Comparison of ENCODE assay signal across 1 cellular context in genomic region chr5:95988877-95989276, GRCh38.
A peak's percentile ranks its signal among the peaks of the same experiment; 100 is the strongest.
TF ChIP-seq lines count a peak whose summit lies in the region.

No MANE protein-coding gene starts in this region.

TF ChIP-seq in HepG2, 621 proteins besides CTCF, POLR2A, EP300 and RAD21 (continued from another document and continues in another):
- TF ChIP-seq, protein P1, sequence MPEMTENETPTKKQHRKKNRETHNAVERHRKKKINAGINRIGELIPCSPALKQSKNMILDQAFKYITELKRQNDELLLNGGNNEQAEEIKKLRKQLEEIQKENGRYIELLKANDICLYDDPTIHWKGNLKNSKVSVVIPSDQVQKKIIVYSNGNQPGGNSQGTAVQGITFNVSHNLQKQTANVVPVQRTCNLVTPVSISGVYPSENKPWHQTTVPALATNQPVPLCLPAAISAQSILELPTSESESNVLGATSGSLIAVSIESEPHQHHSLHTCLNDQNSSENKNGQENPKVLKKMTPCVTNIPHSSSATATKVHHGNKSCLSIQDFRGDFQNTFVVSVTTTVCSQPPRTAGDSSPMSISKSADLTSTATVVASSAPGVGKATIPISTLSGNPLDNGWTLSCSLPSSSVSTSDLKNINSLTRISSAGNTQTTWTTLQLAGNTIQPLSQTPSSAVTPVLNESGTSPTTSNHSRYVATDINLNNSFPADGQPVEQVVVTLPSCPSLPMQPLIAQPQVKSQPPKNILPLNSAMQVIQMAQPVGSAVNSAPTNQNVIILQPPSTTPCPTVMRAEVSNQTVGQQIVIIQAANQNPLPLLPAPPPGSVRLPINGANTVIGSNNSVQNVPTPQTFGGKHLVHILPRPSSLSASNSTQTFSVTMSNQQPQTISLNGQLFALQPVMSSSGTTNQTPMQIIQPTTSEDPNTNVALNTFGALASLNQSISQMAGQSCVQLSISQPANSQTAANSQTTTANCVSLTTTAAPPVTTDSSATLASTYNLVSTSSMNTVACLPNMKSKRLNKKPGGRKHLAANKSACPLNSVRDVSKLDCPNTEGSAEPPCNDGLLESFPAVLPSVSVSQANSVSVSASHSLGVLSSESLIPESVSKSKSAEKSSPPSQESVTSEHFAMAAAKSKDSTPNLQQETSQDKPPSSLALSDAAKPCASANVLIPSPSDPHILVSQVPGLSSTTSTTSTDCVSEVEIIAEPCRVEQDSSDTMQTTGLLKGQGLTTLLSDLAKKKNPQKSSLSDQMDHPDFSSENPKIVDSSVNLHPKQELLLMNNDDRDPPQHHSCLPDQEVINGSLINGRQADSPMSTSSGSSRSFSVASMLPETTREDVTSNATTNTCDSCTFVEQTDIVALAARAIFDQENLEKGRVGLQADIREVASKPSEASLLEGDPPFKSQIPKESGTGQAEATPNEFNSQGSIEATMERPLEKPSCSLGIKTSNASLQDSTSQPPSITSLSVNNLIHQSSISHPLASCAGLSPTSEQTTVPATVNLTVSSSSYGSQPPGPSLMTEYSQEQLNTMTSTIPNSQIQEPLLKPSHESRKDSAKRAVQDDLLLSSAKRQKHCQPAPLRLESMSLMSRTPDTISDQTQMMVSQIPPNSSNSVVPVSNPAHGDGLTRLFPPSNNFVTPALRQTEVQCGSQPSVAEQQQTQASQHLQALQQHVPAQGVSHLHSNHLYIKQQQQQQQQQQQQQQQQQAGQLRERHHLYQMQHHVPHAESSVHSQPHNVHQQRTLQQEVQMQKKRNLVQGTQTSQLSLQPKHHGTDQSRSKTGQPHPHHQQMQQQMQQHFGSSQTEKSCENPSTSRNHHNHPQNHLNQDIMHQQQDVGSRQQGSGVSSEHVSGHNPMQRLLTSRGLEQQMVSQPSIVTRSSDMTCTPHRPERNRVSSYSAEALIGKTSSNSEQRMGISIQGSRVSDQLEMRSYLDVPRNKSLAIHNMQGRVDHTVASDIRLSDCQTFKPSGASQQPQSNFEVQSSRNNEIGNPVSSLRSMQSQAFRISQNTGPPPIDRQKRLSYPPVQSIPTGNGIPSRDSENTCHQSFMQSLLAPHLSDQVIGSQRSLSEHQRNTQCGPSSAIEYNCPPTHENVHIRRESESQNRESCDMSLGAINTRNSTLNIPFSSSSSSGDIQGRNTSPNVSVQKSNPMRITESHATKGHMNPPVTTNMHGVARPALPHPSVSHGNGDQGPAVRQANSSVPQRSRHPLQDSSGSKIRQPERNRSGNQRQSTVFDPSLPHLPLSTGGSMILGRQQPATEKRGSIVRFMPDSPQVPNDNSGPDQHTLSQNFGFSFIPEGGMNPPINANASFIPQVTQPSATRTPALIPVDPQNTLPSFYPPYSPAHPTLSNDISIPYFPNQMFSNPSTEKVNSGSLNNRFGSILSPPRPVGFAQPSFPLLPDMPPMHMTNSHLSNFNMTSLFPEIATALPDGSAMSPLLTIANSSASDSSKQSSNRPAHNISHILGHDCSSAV (CRISPR knock-in tag; IDR thresholded peaks at IDR 0.05; ENCODE audit: borderline replicate concordance), result no peak
- TF ChIP-seq CREB1 (IDR thresholded peaks at IDR 0.05) (no peak), CREB1 (CRISPR knock-in tag; IDR thresholded peaks at IDR 0.05) (peak; percentile 50), CEBPZ (IDR thresholded peaks at IDR 0.05; ENCODE audit: low read length) (no peak), ZNF761 (CRISPR knock-in tag; conservative IDR thresholded peaks at IDR 0.05) (no peak), EEA1 (CRISPR knock-in tag; IDR thresholded peaks at IDR 0.05; ENCODE audit: borderline replicate concordance) (no peak), ZBTB26 (CRISPR knock-in tag; IDR thresholded peaks at IDR 0.05; ENCODE audit: borderline replicate concordance) (no peak), TP53 (CRISPR knock-in tag; conservative IDR thresholded peaks at IDR 0.05) (no peak), ARID2 (CRISPR knock-in tag; IDR thresholded peaks at IDR 0.05; ENCODE audit: borderline replicate concordance) (no peak), ZNF776 (CRISPR knock-in tag; IDR thresholded peaks at IDR 0.05) (no peak), ZNF282 (IDR thresholded peaks at IDR 0.05; ENCODE audit: partially characterized antibody) (no peak), ZNF570 (CRISPR knock-in tag; IDR thresholded peaks at IDR 0.05; ENCODE audit: borderline replicate concordance) (no peak), MAFK (conservative IDR thresholded peaks at IDR 0.05 in 1 of 2, IDR thresholded peaks at IDR 0.05 in 1 of 2; ENCODE audit: low read length in 2 of 2) (no peak; a peak in 1 of 4 replicates), SIN3A (IDR thresholded peaks at IDR 0.05; ENCODE audit: borderline replicate concordance, low read depth, low read length) (no peak), HNF4A (CRISPR knock-in tag; IDR thresholded peaks at IDR 0.05) (peak; percentile 91), MXD4 (CRISPR knock-in tag; IDR thresholded peaks at IDR 0.05) (no peak), GLMP (CRISPR knock-in tag; IDR thresholded peaks at IDR 0.05; ENCODE audit: borderline replicate concordance) (no peak), ZNF619 (CRISPR knock-in tag; IDR thresholded peaks at IDR 0.05) (no peak), ETV6 (CRISPR knock-in tag; conservative IDR thresholded peaks at IDR 0.05) (no peak), GLI4 (CRISPR knock-in tag; IDR thresholded peaks at IDR 0.05; ENCODE audit: borderline replicate concordance) (no peak), PTBP1 (IDR thresholded peaks at IDR 0.05; ENCODE audit: low read depth, low read length, poor library complexity, severe bottlenecking) (no peak), CHD4 (IDR thresholded peaks at IDR 0.05; ENCODE audit: borderline replicate concordance, low read length) (no peak), NFE2L1 (CRISPR knock-in tag; IDR thresholded peaks at IDR 0.05; ENCODE audit: borderline replicate concordance) (no peak), ZMAT5 (CRISPR knock-in tag; IDR thresholded peaks at IDR 0.05; ENCODE audit: borderline replicate concordance, low read depth) (no peak), ZNF615 (CRISPR knock-in tag; IDR thresholded peaks at IDR 0.05; ENCODE audit: borderline replicate concordance) (no peak), ZSCAN31 (CRISPR knock-in tag; IDR thresholded peaks at IDR 0.05; ENCODE audit: low read depth) (no peak), MAFF (IDR thresholded peaks at IDR 0.05; ENCODE audit: low read depth, low read length) (no peak), ZNF784 (CRISPR knock-in tag; IDR thresholded peaks at IDR 0.05; ENCODE audit: borderline replicate concordance) (no peak), ZNF543 (CRISPR knock-in tag; IDR thresholded peaks at IDR 0.05) (no peak)
- TF ChIP-seq, protein P2, sequence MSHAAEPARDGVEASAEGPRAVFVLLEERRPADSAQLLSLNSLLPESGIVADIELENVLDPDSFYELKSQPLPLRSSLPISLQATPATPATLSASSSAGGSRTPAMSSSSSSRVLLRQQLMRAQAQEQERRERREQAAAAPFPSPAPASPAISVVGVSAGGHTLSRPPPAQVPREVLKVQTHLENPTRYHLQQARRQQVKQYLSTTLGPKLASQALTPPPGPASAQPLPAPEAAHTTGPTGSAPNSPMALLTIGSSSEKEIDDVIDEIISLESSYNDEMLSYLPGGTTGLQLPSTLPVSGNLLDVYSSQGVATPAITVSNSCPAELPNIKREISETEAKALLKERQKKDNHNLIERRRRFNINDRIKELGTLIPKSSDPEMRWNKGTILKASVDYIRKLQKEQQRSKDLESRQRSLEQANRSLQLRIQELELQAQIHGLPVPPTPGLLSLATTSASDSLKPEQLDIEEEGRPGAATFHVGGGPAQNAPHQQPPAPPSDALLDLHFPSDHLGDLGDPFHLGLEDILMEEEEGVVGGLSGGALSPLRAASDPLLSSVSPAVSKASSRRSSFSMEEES (CRISPR knock-in tag; IDR thresholded peaks at IDR 0.05), result peak; percentile 27; the same call in 1 of the 2 replicates
- TF ChIP-seq, protein P3, sequence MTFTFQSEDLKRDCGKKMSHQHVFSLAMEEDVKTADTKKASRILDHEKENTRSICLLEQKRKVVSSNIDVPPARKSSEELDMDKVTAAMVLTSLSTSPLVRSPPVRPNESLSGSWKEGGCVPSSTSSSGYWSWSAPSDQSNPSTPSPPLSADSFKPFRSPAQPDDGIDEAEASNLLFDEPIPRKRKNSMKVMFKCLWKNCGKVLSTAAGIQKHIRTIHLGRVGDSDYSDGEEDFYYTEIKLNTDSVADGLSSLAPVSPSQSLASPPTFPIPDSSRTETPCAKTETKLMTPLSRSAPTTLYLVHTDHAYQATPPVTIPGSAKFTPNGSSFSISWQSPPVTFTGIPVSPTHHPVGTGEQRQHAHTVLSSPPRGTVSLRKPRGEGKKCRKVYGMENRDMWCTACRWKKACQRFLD (CRISPR knock-in tag; IDR thresholded peaks at IDR 0.05; ENCODE audit: borderline replicate concordance), result no peak
- TF ChIP-seq, protein P4, sequence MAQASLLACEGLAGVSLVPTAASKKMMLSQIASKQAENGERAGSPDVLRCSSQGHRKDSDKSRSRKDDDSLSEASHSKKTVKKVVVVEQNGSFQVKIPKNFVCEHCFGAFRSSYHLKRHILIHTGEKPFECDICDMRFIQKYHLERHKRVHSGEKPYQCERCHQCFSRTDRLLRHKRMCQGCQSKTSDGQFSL (CRISPR knock-in tag; IDR thresholded peaks at IDR 0.05), result no peak
- TF ChIP-seq, protein P5, sequence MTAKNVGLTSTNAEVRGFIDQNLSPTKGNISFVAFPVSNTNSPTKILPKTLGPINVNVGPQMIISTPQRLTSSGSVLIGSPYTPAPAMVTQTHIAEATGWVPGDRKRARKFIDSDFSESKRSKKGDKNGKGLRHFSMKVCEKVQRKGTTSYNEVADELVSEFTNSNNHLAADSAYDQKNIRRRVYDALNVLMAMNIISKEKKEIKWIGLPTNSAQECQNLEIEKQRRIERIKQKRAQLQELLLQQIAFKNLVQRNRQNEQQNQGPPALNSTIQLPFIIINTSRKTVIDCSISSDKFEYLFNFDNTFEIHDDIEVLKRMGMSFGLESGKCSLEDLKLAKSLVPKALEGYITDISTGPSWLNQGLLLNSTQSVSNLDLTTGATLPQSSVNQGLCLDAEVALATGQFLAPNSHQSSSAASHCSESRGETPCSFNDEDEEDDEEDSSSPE (CRISPR knock-in tag; IDR thresholded peaks at IDR 0.05), result no peak
- TF ChIP-seq, protein P6, sequence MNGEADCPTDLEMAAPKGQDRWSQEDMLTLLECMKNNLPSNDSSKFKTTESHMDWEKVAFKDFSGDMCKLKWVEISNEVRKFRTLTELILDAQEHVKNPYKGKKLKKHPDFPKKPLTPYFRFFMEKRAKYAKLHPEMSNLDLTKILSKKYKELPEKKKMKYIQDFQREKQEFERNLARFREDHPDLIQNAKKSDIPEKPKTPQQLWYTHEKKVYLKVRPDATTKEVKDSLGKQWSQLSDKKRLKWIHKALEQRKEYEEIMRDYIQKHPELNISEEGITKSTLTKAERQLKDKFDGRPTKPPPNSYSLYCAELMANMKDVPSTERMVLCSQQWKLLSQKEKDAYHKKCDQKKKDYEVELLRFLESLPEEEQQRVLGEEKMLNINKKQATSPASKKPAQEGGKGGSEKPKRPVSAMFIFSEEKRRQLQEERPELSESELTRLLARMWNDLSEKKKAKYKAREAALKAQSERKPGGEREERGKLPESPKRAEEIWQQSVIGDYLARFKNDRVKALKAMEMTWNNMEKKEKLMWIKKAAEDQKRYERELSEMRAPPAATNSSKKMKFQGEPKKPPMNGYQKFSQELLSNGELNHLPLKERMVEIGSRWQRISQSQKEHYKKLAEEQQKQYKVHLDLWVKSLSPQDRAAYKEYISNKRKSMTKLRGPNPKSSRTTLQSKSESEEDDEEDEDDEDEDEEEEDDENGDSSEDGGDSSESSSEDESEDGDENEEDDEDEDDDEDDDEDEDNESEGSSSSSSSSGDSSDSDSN (CRISPR knock-in tag; IDR thresholded peaks at IDR 0.05), result no peak
